ENCODE assay signal across 11 cellular contexts in genomic region chr2:171018522-171018921, GRCh38.
DNase-seq lines count a peak whose midpoint lies in the region; ATAC-seq and TF ChIP-seq lines count a peak whose summit lies in the region.
"Had no signal": no experiment of that assay in that cellular context is flagged by ENCODE, and none has a peak within 500 bp of the region (broad histone marks: within the 10 kb centered on the region; RNA-seq: fewer than 3 reads in every experiment).

No MANE protein-coding gene starts in this region.

- peaks cover 53% of the 10 kb centered on the region for H3K4me1 Mint-ChIP-seq in activated naive CD4-positive, alpha-beta T cell treated with anti-CD3 and anti-CD28 coated beads, Interleukin-2, amount 50 U/mL, for 24 hours
- peaks cover 23% of the 10 kb centered on the region for H3K4me1 Mint-ChIP-seq in stimulated activated naive CD8-positive, alpha-beta T cell treated with anti-CD3 and anti-CD28 coated beads, Interleukin-15, Interleukin-2, amounts not matched to agents 100 ng/mL and 50 ng/mL, for 24 hours (ENCODE audit: low read depth)
- peaks cover 17% of the 10 kb centered on the region for H3K4me1 Mint-ChIP-seq in T-helper 17 cell

- H3K36me3 Mint-ChIP-seq in activated naive CD4-positive, alpha-beta T cell treated with anti-CD3 and anti-CD28 coated beads, Interleukin-2, amount 50 U/mL, for 24 hours: peaks cover 29% of the 10 kb centered on the region
- peaks cover 54% of the 10 kb centered on the region for H3K36me3 Mint-ChIP-seq in stimulated activated naive CD8-positive, alpha-beta T cell treated with anti-CD3 and anti-CD28 coated beads, Interleukin-15, Interleukin-2, amounts not matched to agents 100 ng/mL and 50 ng/mL, for 24 hours (ENCODE audit: low read depth)
- H3K36me3 Mint-ChIP-seq in T-helper 17 cell (ENCODE audit: low read depth): peaks cover 12% of the 10 kb centered on the region

- intact Hi-C loops in lower leg skin (cut with DNase I; ENCODE audit: low total_unique reads): no loop called here

- ATAC-seq in GM21526 (IDR thresholded peaks at IDR 0.05; ENCODE audit: low FRiP score, unreplicated experiment): peak; percentile 78
- ATAC-seq in HG03354 (IDR thresholded peaks at IDR 0.05; ENCODE audit: poor library complexity, severe bottlenecking, unreplicated experiment): peak; percentile 66
- no peak for ATAC-seq in T-helper 17 cell

- peak overlapping the region; percentile 74 for H3K27ac Mint-ChIP-seq in activated naive CD4-positive, alpha-beta T cell treated with anti-CD3 and anti-CD28 coated beads, Interleukin-2, amount 50 U/mL, for 24 hours
- H3K27ac Mint-ChIP-seq in stimulated activated naive CD8-positive, alpha-beta T cell treated with anti-CD3 and anti-CD28 coated beads, Interleukin-15, Interleukin-2, amounts not matched to agents 100 ng/mL and 50 ng/mL, for 24 hours: peak overlapping the region; percentile 19
- H3K27ac Mint-ChIP-seq in T-helper 17 cell: no peak overlapping the region

- no peak for TF ChIP-seq POLR2A in lower leg skin (IDR thresholded peaks at IDR 0.05)

- no peak for TF ChIP-seq CTCF in lower leg skin (IDR thresholded peaks at IDR 0.05)

- 95 to 96% methylated on average over 1 of the region's 1 CpG for WGBS in lower leg skin, 2 donors

- H3K4me3 ChIP-seq in lower leg skin (ENCODE audit: low read depth, poor library complexity, severe bottlenecking): no peak overlapping the region
- H3K4me3 ChIP-seq: SJSA1 had no signal

- H3K27me3 Mint-ChIP-seq in activated naive CD4-positive, alpha-beta T cell treated with anti-CD3 and anti-CD28 coated beads, Interleukin-2, amount 50 U/mL, for 24 hours: no peaks in the 10 kb centered on the region
- no peaks in the 10 kb centered on the region for H3K27me3 Mint-ChIP-seq in stimulated activated naive CD8-positive, alpha-beta T cell treated with anti-CD3 and anti-CD28 coated beads, Interleukin-15, Interleukin-2, amounts not matched to agents 100 ng/mL and 50 ng/mL, for 24 hours
- H3K27me3 Mint-ChIP-seq in T-helper 17 cell: no peaks in the 10 kb centered on the region

- DNase-seq in activated naive CD4-positive, alpha-beta T cell treated with anti-CD3 and anti-CD28 coated beads, Interleukin-2, amount 50 U/mL, for 16 hours: no peak
- DNase-seq in lower leg skin (ENCODE audit: low spot score in 2 of 2) (no peak), NCI-H1092 treated with DMSO at 0.1 percent for 48 hours (lab: John Stamatoyannopoulos, UW) (no peak), T-helper 17 cell (no peak)
- DNase-seq: amniotic stem cell, trophoblast cell had no signal

- no peaks in the 10 kb centered on the region for H3K9me3 ChIP-seq in T-helper 17 cell (ENCODE audit: control insufficient read depth, low read length, poor library complexity, severe bottlenecking)
- H3K9me3 ChIP-seq: SJSA1 had no signal

- H3K4me3 Mint-ChIP-seq in activated naive CD4-positive, alpha-beta T cell treated with anti-CD3 and anti-CD28 coated beads, Interleukin-2, amount 50 U/mL, for 24 hours: peak overlapping the region; percentile 5
- no peak overlapping the region for H3K4me3 Mint-ChIP-seq in stimulated activated naive CD8-positive, alpha-beta T cell treated with anti-CD3 and anti-CD28 coated beads, Interleukin-15, Interleukin-2, amounts not matched to agents 100 ng/mL and 50 ng/mL, for 24 hours
- no peak overlapping the region for H3K4me3 Mint-ChIP-seq in T-helper 17 cell

- no peaks in the 10 kb centered on the region for H3K9me3 Mint-ChIP-seq in activated naive CD4-positive, alpha-beta T cell treated with anti-CD3 and anti-CD28 coated beads, Interleukin-2, amount 50 U/mL, for 24 hours
- H3K9me3 Mint-ChIP-seq in stimulated activated naive CD8-positive, alpha-beta T cell treated with anti-CD3 and anti-CD28 coated beads, Interleukin-15, Interleukin-2, amounts not matched to agents 100 ng/mL and 50 ng/mL, for 24 hours: no peaks in the 10 kb centered on the region
